In the genomic region with DNA sequence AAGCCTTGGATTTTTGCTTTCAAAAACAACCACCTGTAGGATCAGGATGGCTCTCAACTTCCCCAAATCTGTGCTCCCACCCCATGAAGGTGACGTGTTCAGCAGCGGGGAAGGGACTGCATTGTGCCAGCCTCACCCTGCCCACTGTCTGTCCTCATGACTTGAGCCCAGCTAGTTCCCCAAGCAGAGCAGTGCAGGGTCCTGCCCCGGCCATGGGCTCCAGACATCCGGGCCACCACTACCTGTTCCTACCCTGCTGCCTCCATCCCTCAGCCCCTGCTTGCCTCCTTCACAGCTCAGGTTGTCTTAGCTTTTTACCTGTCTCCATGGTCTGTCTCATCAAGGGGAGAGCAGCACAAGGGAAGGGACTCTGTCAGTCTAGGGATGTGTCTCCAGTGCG, we compare ENCODE assay signal across 38 cellular contexts.
"Had no signal": no experiment of that assay in that cellular context is flagged by ENCODE, and none has a peak within 500 bp of the region (broad histone marks: within the 10 kb centered on the region; RNA-seq: fewer than 3 reads in every experiment).

No MANE protein-coding gene starts in this region.

- H3K4me3 ChIP-seq: adrenal gland, body of pancreas, breast epithelium had no signal

- ATAC-seq: activated CD8-positive, alpha-beta T cell treated with anti-CD3 and anti-CD28 coated beads for 36 hours; activated naive CD4-positive, alpha-beta T cell treated with anti-CD3 and anti-CD28 coated beads, Interleukin-2, amount 50 U/mL, for 72 hours; activated T-cell treated with anti-CD3 and anti-CD28 coated beads, Interleukin-2, amount 50 U/mL, for 4 hours; activated T-cell treated with anti-CD3 and anti-CD28 coated beads, Interleukin-2, amount 50 U/mL, for 72 hours; activated T-helper 17 cell treated with anti-CD3 and anti-CD28 coated beads, Interleukin-2, amount 50 U/mL, for 72 hours; body of pancreas had no signal

- H3K4me1 Mint-ChIP-seq: activated B cell treated with CpG ODN at 0.5 μM for 24 hours; activated CD4-positive, alpha-beta T cell treated with anti-CD3 and anti-CD28 coated beads, Interleukin-2, amount 10 ng/mL, durations not matched to agents 24 days and 14 days; activated naive CD8-positive, alpha-beta T cell treated with anti-CD3 and anti-CD28 coated beads for 36 hours; activated T-helper 17 cell treated with anti-CD3 and anti-CD28 coated beads, Interleukin-2, amount 50 U/mL, for 72 hours had no signal

- DNase-seq: activated B cell treated with CpG ODN at 0.5 μM for 24 hours; activated CD4-positive, alpha-beta memory T cell treated with anti-CD3 and anti-CD28 coated beads for 36 hours; activated CD4-positive, alpha-beta T cell treated with anti-CD3 and anti-CD28 coated beads for 4 hours; activated CD4-positive, alpha-beta T cell treated with anti-CD3 and anti-CD28 coated beads, Interleukin-2, amount 10 ng/mL, durations not matched to agents 24 days and 14 days; activated CD4-positive, alpha-beta T cell treated with anti-CD3 and anti-CD28 coated beads, Interleukin-2, amount 50 U/mL, for 1 hour; activated CD4-positive, alpha-beta T cell treated with anti-CD3 and anti-CD28 coated beads, Interleukin-2, amount 50 U/mL, for 4 hours; activated CD4-positive, CD25-positive, alpha-beta regulatory T cell treated with anti-CD3 and anti-CD28 coated beads, Interleukin-2, amount 50 U/mL, for 72 hours; activated CD8-positive, alpha-beta memory T cell treated with anti-CD3 and anti-CD28 coated beads, Interleukin-2, amount 50 U/mL, for 4 hours; activated CD8-positive, alpha-beta T cell treated with anti-CD3 and anti-CD28 coated beads for 36 hours; activated effector memory CD4-positive, alpha-beta T cell treated with anti-CD3 and anti-CD28 coated beads, Interleukin-2, amount 50 U/mL, for 16 hours; activated gamma-delta T cell treated with Interleukin-2 at 50 U/mL for 16 hours; activated naive CD4-positive, alpha-beta T cell; activated naive CD4-positive, alpha-beta T cell treated with anti-CD3 and anti-CD28 coated beads for 36 hours; activated naive CD4-positive, alpha-beta T cell treated with anti-CD3 and anti-CD28 coated beads, Interleukin-2, amount 50 U/mL, for 16 hours; activated naive CD8-positive, alpha-beta T cell treated with anti-CD3 and anti-CD28 coated beads for 36 hours; activated T-cell treated with anti-CD3 and anti-CD28 coated beads for 4 hours; activated T-cell treated with anti-CD3 and anti-CD28 coated beads, Interleukin-2, amount 50 U/mL, for 1 hour; activated T-cell treated with anti-CD3 and anti-CD28 coated beads, Interleukin-2, amount 50 U/mL, for 4 hours; activated T-cell treated with anti-CD3 and anti-CD28 coated beads, Interleukin-2, amount 50 U/mL, for 72 hours; adrenal gland; amniotic stem cell; aorta; body of pancreas; brain microvascular endothelial cell; central memory CD4-positive, alpha-beta T cell; cerebellar nuclear complex; T-helper 1 cell; T-helper 2 cell; T-helper 9 cell had no signal

- H3K36me3 Mint-ChIP-seq: activated CD4-positive, alpha-beta memory T cell treated with anti-CD3 and anti-CD28 coated beads for 36 hours; activated naive CD4-positive, alpha-beta T cell treated with anti-CD3 and anti-CD28 coated beads, Interleukin-2, amount 50 U/mL, for 72 hours; activated naive CD8-positive, alpha-beta T cell treated with anti-CD3 and anti-CD28 coated beads for 36 hours had no signal

- FAIRE-seq: astrocyte, TTC549 had no signal

- H3K4me3 Mint-ChIP-seq: activated B cell treated with CpG ODN at 0.5 μM for 24 hours; activated CD4-positive, alpha-beta memory T cell treated with anti-CD3 and anti-CD28 coated beads for 36 hours; activated CD4-positive, alpha-beta T cell treated with anti-CD3 and anti-CD28 coated beads, Interleukin-2, amount 10 ng/mL, durations not matched to agents 24 days and 14 days; activated CD8-positive, alpha-beta T cell treated with anti-CD3 and anti-CD28 coated beads for 36 hours; activated naive CD4-positive, alpha-beta T cell treated with anti-CD3 and anti-CD28 coated beads for 36 hours; activated naive CD8-positive, alpha-beta T cell treated with anti-CD3 and anti-CD28 coated beads for 36 hours; activated T-cell treated with anti-CD3 and anti-CD28 coated beads, Interleukin-2, amount 50 U/mL, for 4 hours; activated T-cell treated with anti-CD3 and anti-CD28 coated beads, Interleukin-2, amount 50 U/mL, for 72 hours; activated T-helper 1 cell treated with anti-CD3 and anti-CD28 coated beads, Interleukin-12 subunit alpha, Interleukin-12 subunit beta, Interleukin-2, Interleukin-4 antibody, amounts not matched to agents 30 ng/mL and 10 ng/mL and 1 ng/mL, durations not matched to agents 14 hours and 24 hours and 36 hours; activated T-helper 17 cell treated with anti-CD3 and anti-CD28 coated beads, Interleukin-2, amount 50 U/mL, for 72 hours; T-helper 1 cell treated with Interleukin-12 subunit alpha and Interleukin-12 subunit beta and Interleukin-4 antibody, amounts not matched to agents 30 μg/mL and 1 μg/mL, for 36 hours; T-helper 2 cell treated with Interferon-gamma antibody and Interleukin-4, amounts not matched to agents 5 μg/mL and 100 μg/mL, for 36 hours had no signal

- H3K27ac Mint-ChIP-seq: activated B cell treated with CpG ODN at 0.5 μM for 24 hours; activated CD4-positive, alpha-beta memory T cell treated with anti-CD3 and anti-CD28 coated beads for 36 hours; activated CD4-positive, alpha-beta T cell treated with anti-CD3 and anti-CD28 coated beads, Interleukin-2, amount 10 ng/mL, durations not matched to agents 24 days and 14 days; activated CD8-positive, alpha-beta T cell treated with anti-CD3 and anti-CD28 coated beads for 36 hours; activated naive CD4-positive, alpha-beta T cell treated with anti-CD3 and anti-CD28 coated beads for 36 hours; activated naive CD4-positive, alpha-beta T cell treated with anti-CD3 and anti-CD28 coated beads, Interleukin-2, amount 50 U/mL, for 72 hours; activated naive CD8-positive, alpha-beta T cell treated with anti-CD3 and anti-CD28 coated beads for 36 hours; activated T-cell treated with anti-CD3 and anti-CD28 coated beads, Interleukin-2, amount 50 U/mL, for 72 hours; activated T-helper 1 cell treated with anti-CD3 and anti-CD28 coated beads, Interleukin-12 subunit alpha, Interleukin-12 subunit beta, Interleukin-2, Interleukin-4 antibody, amounts not matched to agents 30 ng/mL and 10 ng/mL and 1 ng/mL, durations not matched to agents 14 hours and 24 hours and 36 hours; activated T-helper 17 cell treated with anti-CD3 and anti-CD28 coated beads, Interleukin-2, amount 50 U/mL, for 72 hours; T-helper 1 cell treated with Interleukin-12 subunit alpha and Interleukin-12 subunit beta and Interleukin-4 antibody, amounts not matched to agents 30 μg/mL and 1 μg/mL, for 36 hours; T-helper 2 cell treated with Interferon-gamma antibody and Interleukin-4, amounts not matched to agents 5 μg/mL and 100 μg/mL, for 36 hours had no signal

- H3K27me3 ChIP-seq: adrenal gland, body of pancreas, brain microvascular endothelial cell, breast epithelium had no signal

- H3K27me3 Mint-ChIP-seq: activated B cell treated with CpG ODN at 0.5 μM for 24 hours; activated CD4-positive, alpha-beta T cell treated with anti-CD3 and anti-CD28 coated beads, Interleukin-2, amount 10 ng/mL, durations not matched to agents 24 days and 14 days had no signal

- H3K9me3 ChIP-seq: adrenal gland, body of pancreas, breast epithelium had no signal

- H3K9me3 Mint-ChIP-seq: activated B cell treated with CpG ODN at 0.5 μM for 24 hours; activated CD4-positive, alpha-beta memory T cell treated with anti-CD3 and anti-CD28 coated beads for 36 hours; activated CD4-positive, alpha-beta T cell treated with anti-CD3 and anti-CD28 coated beads, Interleukin-2, amount 10 ng/mL, durations not matched to agents 24 days and 14 days; activated CD8-positive, alpha-beta T cell treated with anti-CD3 and anti-CD28 coated beads for 36 hours; activated naive CD4-positive, alpha-beta T cell treated with anti-CD3 and anti-CD28 coated beads for 36 hours; activated naive CD4-positive, alpha-beta T cell treated with anti-CD3 and anti-CD28 coated beads, Interleukin-2, amount 50 U/mL, for 72 hours; activated naive CD8-positive, alpha-beta T cell treated with anti-CD3 and anti-CD28 coated beads for 36 hours; activated T-cell treated with anti-CD3 and anti-CD28 coated beads, Interleukin-2, amount 50 U/mL, for 4 hours; activated T-cell treated with anti-CD3 and anti-CD28 coated beads, Interleukin-2, amount 50 U/mL, for 72 hours; activated T-helper 1 cell treated with anti-CD3 and anti-CD28 coated beads, Interleukin-12 subunit alpha, Interleukin-12 subunit beta, Interleukin-2, Interleukin-4 antibody, amounts not matched to agents 30 ng/mL and 10 ng/mL and 1 ng/mL, durations not matched to agents 14 hours and 24 hours and 36 hours; activated T-helper 17 cell treated with anti-CD3 and anti-CD28 coated beads, Interleukin-2, amount 50 U/mL, for 72 hours; T-helper 1 cell treated with Interleukin-12 subunit alpha and Interleukin-12 subunit beta and Interleukin-4 antibody, amounts not matched to agents 30 μg/mL and 1 μg/mL, for 36 hours; T-helper 2 cell treated with Interferon-gamma antibody and Interleukin-4, amounts not matched to agents 5 μg/mL and 100 μg/mL, for 36 hours had no signal

- H3K27ac ChIP-seq: adrenal gland, body of pancreas, brain microvascular endothelial cell, breast epithelium, VCaP had no signal

- H3K36me3 ChIP-seq: adrenal gland, brain microvascular endothelial cell, breast epithelium had no signal

- H3K4me1 ChIP-seq: adrenal gland, body of pancreas, breast epithelium had no signal
